Comparison of ENCODE assay signal across 1 cellular context in the genomic region with DNA sequence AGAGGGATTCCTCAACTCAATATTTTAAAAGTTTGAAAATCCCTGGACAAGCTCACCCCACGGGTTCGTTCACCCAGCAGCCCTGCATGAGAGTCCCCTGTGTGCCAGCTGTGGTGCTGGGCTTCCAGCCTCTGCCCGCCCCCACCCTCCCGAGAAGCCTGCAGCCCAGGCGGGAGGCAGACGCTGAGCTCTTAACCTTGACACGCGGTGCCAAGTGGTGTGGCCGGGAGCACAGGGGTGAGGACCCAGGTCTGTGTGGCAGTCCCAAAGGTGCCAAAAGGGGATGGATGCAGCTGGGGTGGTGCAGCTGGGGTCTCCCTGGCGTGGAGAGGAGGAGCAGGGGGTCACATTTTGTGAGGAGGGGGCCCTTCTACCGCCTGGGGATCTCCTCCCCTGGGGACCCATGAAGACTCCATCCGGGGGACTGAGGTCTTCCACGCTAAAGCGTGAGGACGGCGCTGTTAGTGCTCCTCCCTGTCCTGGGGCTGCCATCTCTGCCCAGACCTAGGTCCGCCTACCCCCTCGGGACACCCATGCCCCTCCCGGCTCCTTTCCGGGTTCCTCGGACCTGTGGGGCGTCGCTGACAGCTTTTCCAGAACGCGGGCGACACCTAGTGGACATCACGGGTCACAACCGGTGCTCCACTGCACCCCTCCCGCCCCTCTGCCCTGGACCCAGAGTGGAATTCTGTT.
TF ChIP-seq lines count a peak whose summit lies in the region.

No MANE protein-coding gene starts in this region.

TF ChIP-seq in K562, 482 proteins besides CTCF, POLR2A, EP300 and RAD21 (continued from another document):
- 0 out of 2 replicates have a peak, but pooled peaks have one; percentile 74 for TF ChIP-seq CBFB (CRISPR knock-in tag; IDR thresholded peaks at IDR 0.05)
- TF ChIP-seq ETV1 (tag; conservative IDR thresholded peaks at IDR 0.05; ENCODE audit: low read depth) = 0 out of 2 replicates have a peak, but pooled peaks have one; percentile 17
- peak; percentile 44; the same call in 1 of the 2 replicates for TF ChIP-seq USF1 (CRISPR knock-in tag; IDR thresholded peaks at IDR 0.05)
- no peak for TF ChIP-seq ZNF232 (CRISPR knock-in tag; IDR thresholded peaks at IDR 0.05)
- no peak for TF ChIP-seq HOMEZ (CRISPR knock-in tag; IDR thresholded peaks at IDR 0.05)
- TF ChIP-seq, protein P1, sequence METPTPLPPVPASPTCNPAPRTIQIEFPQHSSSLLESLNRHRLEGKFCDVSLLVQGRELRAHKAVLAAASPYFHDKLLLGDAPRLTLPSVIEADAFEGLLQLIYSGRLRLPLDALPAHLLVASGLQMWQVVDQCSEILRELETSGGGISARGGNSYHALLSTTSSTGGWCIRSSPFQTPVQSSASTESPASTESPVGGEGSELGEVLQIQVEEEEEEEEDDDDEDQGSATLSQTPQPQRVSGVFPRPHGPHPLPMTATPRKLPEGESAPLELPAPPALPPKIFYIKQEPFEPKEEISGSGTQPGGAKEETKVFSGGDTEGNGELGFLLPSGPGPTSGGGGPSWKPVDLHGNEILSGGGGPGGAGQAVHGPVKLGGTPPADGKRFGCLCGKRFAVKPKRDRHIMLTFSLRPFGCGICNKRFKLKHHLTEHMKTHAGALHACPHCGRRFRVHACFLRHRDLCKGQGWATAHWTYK (CRISPR knock-in tag; IDR thresholded peaks at IDR 0.05) = 0 out of 2 replicates have a peak, but pooled peaks have one; percentile 43
- no peak for TF ChIP-seq ADNP (tag; IDR thresholded peaks at IDR 0.05)
- peak in 1 of 2 experiments; percentile 57; a peak in 1 of 3 replicates for TF ChIP-seq CBX3 (IDR thresholded peaks at IDR 0.05; ENCODE audit: borderline replicate concordance in 1 of 2, low read length in 2 of 2)
- 0 out of 2 replicates have a peak, but pooled peaks have one; percentile 30 for TF ChIP-seq MYNN (IDR thresholded peaks at IDR 0.05)
- TF ChIP-seq MYNN (CRISPR knock-in tag; IDR thresholded peaks at IDR 0.05) = no peak
- TF ChIP-seq ARID1B (IDR thresholded peaks at IDR 0.05) = no peak
- no peak for TF ChIP-seq CREB1 (IDR thresholded peaks at IDR 0.05)
- no peak for TF ChIP-seq CREB1 (CRISPR knock-in tag; IDR thresholded peaks at IDR 0.05)
